In genomic region chr10:74189999-74190421, GRCh38 we compare ENCODE assay signal across 8 cellular contexts. TPM values are rescaled to one million over a fixed set of nuclear protein-coding genes. Genes with fewer than 3 reads are reported as not detected.
DNase-seq lines count a peak whose midpoint lies in the region; ATAC-seq and TF ChIP-seq lines count a peak whose summit lies in the region.

No MANE protein-coding gene starts in this region.

- CTCF ChIA-PET in activated B cell treated with CpG ODN at 0.5 μM for 24 hours (lab: Charles Lee), result interaction anchor here (1.0 to 1.5 kb wide), 4 partner anchors 21 to 52 kb away, joined by 3 to 7 read pairs (median 4); no protein-coding TSS in a partner anchor

- DNase-seq in DMS53 treated with DMSO at 0.1 percent for 48 hours (lab: John Stamatoyannopoulos, UW; ENCODE audit: unreplicated experiment) (peak; percentile 59), KG1 (lab: John Stamatoyannopoulos, UW) (peak; percentile 40), activated B cell treated with CpG ODN at 0.5 μM for 24 hours (no peak), left cardiac atrium (no peak), putamen (ENCODE audit: low spot score) (no peak), cerebellum (ENCODE audit: low spot score) (no peak)
- DNase-seq in stimulated activated effector memory CD8-positive, alpha-beta T cell treated with anti-CD3 and anti-CD28 coated beads, Interleukin-12 subunit alpha, Interleukin-12 subunit beta, amount 100 ng/mL, for 72 hours (ENCODE audit: low spot score in 2 of 2), result no peak

- H3K9me3 Mint-ChIP-seq in activated B cell treated with CpG ODN at 0.5 μM for 24 hours, result peaks cover 2% of the 10 kb centered on the region
- H3K9me3 Mint-ChIP-seq in stimulated activated effector memory CD8-positive, alpha-beta T cell treated with anti-CD3 and anti-CD28 coated beads, Interleukin-12 subunit alpha, Interleukin-12 subunit beta, amount 100 ng/mL, for 72 hours, result no peaks in the 10 kb centered on the region

- POLR2A ChIA-PET in activated B cell treated with CpG ODN at 0.5 μM for 24 hours (lab: Charles Lee), result interaction anchor here (0.6 to 4.3 kb wide), 10 partner anchors 10 to 405 kb away, joined by 3 to 38 read pairs (median 4); partner anchors contain the start of genes ADK, AP3M1 and ZSWIM8

- no peaks in the 10 kb centered on the region for H3K36me3 Mint-ChIP-seq in activated B cell treated with CpG ODN at 0.5 μM for 24 hours (ENCODE audit: low read depth)
- H3K36me3 Mint-ChIP-seq in stimulated activated effector memory CD8-positive, alpha-beta T cell treated with anti-CD3 and anti-CD28 coated beads, Interleukin-12 subunit alpha, Interleukin-12 subunit beta, amount 100 ng/mL, for 72 hours, result no peaks in the 10 kb centered on the region

- intact Hi-C loops in activated B cell treated with CpG ODN at 0.5 μM for 24 hours (cut with micrococcal nuclease), result loop anchor here (1.0 to 5.0 kb wide), 4 partner anchors 8 to 39 kb away; partner anchors contain the start of gene ADK
- intact Hi-C loops in left cardiac atrium (cut with DNase I), result no loop called here

- H3K4me3 Mint-ChIP-seq in activated B cell treated with CpG ODN at 0.5 μM for 24 hours, result peak overlapping the region; percentile 67
- H3K4me3 Mint-ChIP-seq in stimulated activated effector memory CD8-positive, alpha-beta T cell treated with anti-CD3 and anti-CD28 coated beads, Interleukin-12 subunit alpha, Interleukin-12 subunit beta, amount 100 ng/mL, for 72 hours, result peak overlapping the region; percentile 52

- no peak for TF ChIP-seq CTCF in activated B cell treated with CpG ODN at 0.5 μM for 24 hours (IDR thresholded peaks at IDR 0.05)

- peak; percentile 87 for ATAC-seq in GM21367 (IDR thresholded peaks at IDR 0.05; ENCODE audit: unreplicated experiment)
- ATAC-seq in activated B cell treated with CpG ODN at 0.5 μM for 24 hours (ENCODE audit: low read depth), result peak; percentile 97
- ATAC-seq in left cardiac atrium, result peak; percentile 23 to 71
- ATAC-seq in stimulated activated effector memory CD8-positive, alpha-beta T cell treated with anti-CD3 and anti-CD28 coated beads, Interleukin-12 subunit alpha, Interleukin-12 subunit beta, amount 100 ng/mL, for 72 hours, result peak; percentile 85

- H3K4me1 Mint-ChIP-seq in activated B cell treated with CpG ODN at 0.5 μM for 24 hours, result peaks cover 81% of the 10 kb centered on the region
- H3K4me1 Mint-ChIP-seq in stimulated activated effector memory CD8-positive, alpha-beta T cell treated with anti-CD3 and anti-CD28 coated beads, Interleukin-12 subunit alpha, Interleukin-12 subunit beta, amount 100 ng/mL, for 72 hours, result peaks cover 53% of the 10 kb centered on the region

- peak overlapping the region; percentile 92 for H3K27ac Mint-ChIP-seq in activated B cell treated with CpG ODN at 0.5 μM for 24 hours
- peak overlapping the region; percentile 91 for H3K27ac Mint-ChIP-seq in stimulated activated effector memory CD8-positive, alpha-beta T cell treated with anti-CD3 and anti-CD28 coated beads, Interleukin-12 subunit alpha, Interleukin-12 subunit beta, amount 100 ng/mL, for 72 hours

- no peaks in the 10 kb centered on the region for H3K27me3 Mint-ChIP-seq in activated B cell treated with CpG ODN at 0.5 μM for 24 hours

RNA-seq across cellular contexts. Expression of gene ADK, which starts 39.0 kb away (rescaled TPM):
- 46.1 and 47.5 TPM in 2 replicates for total RNA-seq in activated B cell treated with CpG ODN at 0.5 μM for 24 hours
- total RNA-seq in left cardiac atrium, result 10 to 100 TPM; 31.2 to 34.9 TPM
- total RNA-seq in cerebellum, result 44.1 TPM

RNA-seq across cellular contexts. Expression of gene AP3M1, which starts 39.4 kb away (rescaled TPM):
- total RNA-seq in activated B cell treated with CpG ODN at 0.5 μM for 24 hours (55.9 and 61.7 TPM in 2 replicates), left cardiac atrium (10 to 100 TPM; 26.3 to 28.9 TPM), cerebellum (43.3 TPM)

Comparison
In these comparisons a context has a peak if more than half of its experiments do, and no peak if none do; other contexts are left out.
1. DNase-seq: peak in DMS53 treated with DMSO at 0.1 percent for 48 hours (single experiment) and KG1 (single experiment); none in activated B cell treated with CpG ODN at 0.5 μM for 24 hours (single experiment), left cardiac atrium (single experiment), stimulated activated effector memory CD8-positive, alpha-beta T cell treated with anti-CD3 and anti-CD28 coated beads, Interleukin-12 subunit alpha, Interleukin-12 subunit beta, amount 100 ng/mL, for 72 hours (0 of 2), putamen (single experiment) and cerebellum (single experiment).
2. ATAC-seq: peak in every context shown above with its lines; median percentile 97 in activated B cell treated with CpG ODN at 0.5 μM for 24 hours; 87 in GM21367; 85 in stimulated activated effector memory CD8-positive, alpha-beta T cell treated with anti-CD3 and anti-CD28 coated beads, Interleukin-12 subunit alpha, Interleukin-12 subunit beta, amount 100 ng/mL, for 72 hours; 47 in left cardiac atrium.